8 cellular contexts compared by ENCODE assay signal in the genomic region with DNA sequence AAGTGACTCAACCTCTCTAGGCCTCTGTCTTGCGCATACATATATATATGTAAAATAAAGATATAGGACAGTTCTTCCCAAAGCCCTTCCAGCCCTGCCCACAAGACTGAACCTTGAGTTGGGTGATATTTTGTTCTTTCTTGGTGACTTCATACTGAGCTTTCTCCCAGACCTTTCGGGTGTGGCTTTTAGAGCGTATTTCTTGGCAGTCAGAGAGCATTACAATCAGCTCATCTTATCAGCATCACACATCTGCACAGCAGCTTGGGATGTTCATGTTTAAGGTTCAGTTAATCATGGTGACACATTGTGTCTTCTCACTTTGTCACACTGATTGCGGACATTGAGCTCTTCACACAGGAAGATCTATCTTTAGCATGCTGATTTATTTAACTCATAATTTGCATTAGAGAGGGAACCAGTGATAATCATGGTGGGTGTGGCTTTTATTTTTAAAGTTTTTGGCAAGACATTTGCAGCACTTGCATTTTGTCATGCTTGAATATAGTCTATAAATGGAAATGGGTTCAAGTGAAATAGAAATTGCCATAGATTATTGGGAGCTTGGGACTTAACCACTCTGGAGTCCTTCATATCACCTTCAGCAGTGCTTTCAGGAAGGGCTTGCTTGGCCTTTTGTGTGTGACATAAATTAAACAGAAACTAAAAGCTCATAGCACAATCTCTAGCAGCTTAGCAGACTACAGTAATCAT. TPM values are rescaled to one million over a fixed set of nuclear protein-coding genes. Genes with fewer than 3 reads are reported as not detected.
A peak's percentile ranks its signal among the peaks of the same experiment; 100 is the strongest.
DNase-seq lines count a peak whose midpoint lies in the region; ATAC-seq and TF ChIP-seq lines count a peak whose summit lies in the region.

No MANE protein-coding gene starts in this region.

- POLR2A ChIA-PET in activated CD8-positive, alpha-beta T cell treated with anti-CD3 and anti-CD28 coated beads, Interleukin-2, amount 10 ng/mL, durations not matched to agents 7 days and 5 days (lab: Charles Lee), result interaction anchor here (0.5 to 1.9 kb wide), 11 partner anchors 9 to 120 kb away, joined by 3 to 7 read pairs (median 4); partner anchors contain the start of genes ASXL1 and KIF3B

- ATAC-seq in HG03196 (IDR thresholded peaks at IDR 0.05; ENCODE audit: unreplicated experiment), result peak; percentile 56
- peak; percentile 76 for ATAC-seq in activated CD8-positive, alpha-beta T cell treated with anti-CD3 and anti-CD28 coated beads, Interleukin-2, amount 10 ng/mL, durations not matched to agents 7 days and 5 days

- DNase-seq in activated naive CD4-positive, alpha-beta T cell treated with Interleukin-2 at 50 U/mL for 16 hours, result peak; percentile 41
- no peak for DNase-seq in activated naive CD4-positive, alpha-beta T cell (lab: John Stamatoyannopoulos, UW)
- peak; percentile 52 for DNase-seq in activated CD8-positive, alpha-beta T cell treated with anti-CD3 and anti-CD28 coated beads, Interleukin-2, amount 10 ng/mL, durations not matched to agents 7 days and 5 days
- no peak for DNase-seq in right atrium auricular region (ENCODE audit: low spot score)
- DNase-seq in superior temporal gyrus (ENCODE audit: extremely low spot score), result peak; percentile 63
- DNase-seq in GOT3 (lab: John Stamatoyannopoulos, UW), result no peak
- DNase-seq in SHP77 treated with DMSO at 0.1 percent for 48 hours (lab: John Stamatoyannopoulos, UW), result no peak

- peaks cover 0 to 21% of the 10 kb centered on the region in 2 donors for H3K4me1 ChIP-seq in right atrium auricular region

- H3K27ac Mint-ChIP-seq in activated CD8-positive, alpha-beta T cell treated with anti-CD3 and anti-CD28 coated beads, Interleukin-2, amount 10 ng/mL, durations not matched to agents 7 days and 5 days, result peak overlapping the region; percentile 80

- CTCF ChIA-PET in activated CD8-positive, alpha-beta T cell treated with anti-CD3 and anti-CD28 coated beads, Interleukin-2, amount 10 ng/mL, durations not matched to agents 7 days and 5 days (lab: Charles Lee), result interaction anchor here (0.9 to 1.9 kb wide), 8 partner anchors 9 to 95 kb away, joined by 3 to 5 read pairs (median 3); partner anchors contain the start of gene ASXL1

- peaks cover 35% of the 10 kb centered on the region for H3K4me1 Mint-ChIP-seq in activated CD8-positive, alpha-beta T cell treated with anti-CD3 and anti-CD28 coated beads, Interleukin-2, amount 10 ng/mL, durations not matched to agents 7 days and 5 days (ENCODE audit: low read depth)

- H3K36me3 ChIP-seq in right atrium auricular region, result no peaks in the 10 kb centered on the region

- no peaks in the 10 kb centered on the region for H3K9me3 Mint-ChIP-seq in activated CD8-positive, alpha-beta T cell treated with anti-CD3 and anti-CD28 coated beads, Interleukin-2, amount 10 ng/mL, durations not matched to agents 7 days and 5 days (ENCODE audit: insufficient read depth)

- H3K36me3 Mint-ChIP-seq in activated CD8-positive, alpha-beta T cell treated with anti-CD3 and anti-CD28 coated beads, Interleukin-2, amount 10 ng/mL, durations not matched to agents 7 days and 5 days (ENCODE audit: low read depth), result peaks cover 13% of the 10 kb centered on the region

- no peaks in the 10 kb centered on the region for H3K9me3 ChIP-seq in right atrium auricular region

- no peaks in the 10 kb centered on the region for H3K27me3 Mint-ChIP-seq in activated CD8-positive, alpha-beta T cell treated with anti-CD3 and anti-CD28 coated beads, Interleukin-2, amount 10 ng/mL, durations not matched to agents 7 days and 5 days (ENCODE audit: low read depth)

- H3K27me3 ChIP-seq in right atrium auricular region, result no peaks in the 10 kb centered on the region

- H3K4me3 Mint-ChIP-seq in activated CD8-positive, alpha-beta T cell treated with anti-CD3 and anti-CD28 coated beads, Interleukin-2, amount 10 ng/mL, durations not matched to agents 7 days and 5 days, result peak overlapping the region; percentile 24

- H3K27ac ChIP-seq in right atrium auricular region, result peak overlapping the region; percentile 56 to 72

- no peak for TF ChIP-seq CTCF in right atrium auricular region (IDR thresholded peaks at IDR 0.05)

- no peak overlapping the region for H3K4me3 ChIP-seq in right atrium auricular region

RNA-seq across cellular contexts. Expression of gene KIF3B, which starts 8.3 kb away (rescaled TPM):
- 10 to 100 TPM; 15.1 to 16.0 TPM for total RNA-seq in activated CD8-positive, alpha-beta T cell treated with anti-CD3 and anti-CD28 coated beads, Interleukin-2, amount 10 ng/mL, durations not matched to agents 7 days and 5 days
- 10 to 100 TPM; 10.7 to 16.4 TPM for total RNA-seq in right atrium auricular region

Comparison
In these comparisons a context has a peak if more than half of its experiments do, and no peak if none do; other contexts are left out.
1. DNase-seq: peak in activated naive CD4-positive, alpha-beta T cell treated with Interleukin-2 at 50 U/mL for 16 hours (single experiment), activated CD8-positive, alpha-beta T cell treated with anti-CD3 and anti-CD28 coated beads, Interleukin-2, amount 10 ng/mL, durations not matched to agents 7 days and 5 days (single experiment) and superior temporal gyrus (single experiment); none in activated naive CD4-positive, alpha-beta T cell (0 of 4), right atrium auricular region (single experiment), GOT3 (single experiment) and SHP77 treated with DMSO at 0.1 percent for 48 hours (single experiment).